14 cellular contexts compared by ENCODE assay signal in the genomic region with DNA sequence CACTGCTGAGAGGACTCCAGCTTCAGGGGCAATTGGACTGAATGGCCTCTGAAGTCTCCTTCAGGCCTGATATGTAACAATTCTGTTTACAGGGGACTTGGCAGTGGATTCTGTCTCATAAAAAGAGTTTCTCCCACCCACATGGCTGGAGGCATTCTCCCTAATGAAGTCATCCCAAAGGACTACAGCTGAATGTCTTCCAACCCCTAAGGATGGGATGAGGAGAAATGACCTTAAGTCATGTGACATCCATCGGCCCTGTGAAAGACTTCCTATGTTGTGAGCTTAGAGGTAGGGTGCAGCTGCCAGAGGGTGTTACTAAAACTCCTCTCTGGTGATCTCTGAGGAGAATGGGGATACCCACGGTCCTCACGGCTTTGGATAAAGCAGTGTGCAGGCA. TPM values are rescaled to one million over a fixed set of nuclear protein-coding genes. Genes with fewer than 3 reads are reported as not detected.
DNase-seq lines count a peak whose midpoint lies in the region; ATAC-seq and TF ChIP-seq lines count a peak whose summit lies in the region.
"Had no signal": no experiment of that assay in that cellular context is flagged by ENCODE, and none has a peak within 500 bp of the region (broad histone marks: within the 10 kb centered on the region; RNA-seq: fewer than 3 reads in every experiment).

No MANE protein-coding gene starts in this region.

- DNase-seq in GM03348 (ENCODE audit: low spot score) (peak; percentile 52), astrocyte of the hippocampus (ENCODE audit: low read depth, low spot score) (peak; percentile 26), iris pigment epithelial cell (ENCODE audit: low read depth) (peak; percentile 11), stomach (no peak), NCI-H2171 (lab: John Stamatoyannopoulos, UW) (no peak)
- DNase-seq in stimulated activated CD4-positive, alpha-beta T cell treated with anti-CD3 and anti-CD28 coated beads, Interleukin-1b, Interleukin-23, amount 100 ng/mL, for 48 hours, result no peak
- DNase-seq: CD4-positive, CD25-positive, alpha-beta regulatory T cell; dorsolateral prefrontal cortex; hippocampal formation; Karpas-422; OCI-M1; retina had no signal

- H3K27ac ChIP-seq in stomach, result peak overlapping the region in 3 of 5 donors; percentile 18 to 53 (median 20)

- H3K4me1 ChIP-seq in stomach, result peaks cover 0 to 16% (median 7%) of the 10 kb centered on the region in 4 donors

- TF ChIP-seq CTCF in stomach (IDR thresholded peaks at IDR 0.05), result no peak

- no peak for TF ChIP-seq POLR2A in stomach (IDR thresholded peaks at IDR 0.05)

- H3K36me3 ChIP-seq in stomach, result no peaks in the 10 kb centered on the region

- no peak overlapping the region for H3K4me3 ChIP-seq in stomach
- H3K4me3 ChIP-seq: dorsolateral prefrontal cortex had no signal

- no peaks in the 10 kb centered on the region for H3K27me3 ChIP-seq in stomach

- peaks cover 0 to 5% (median 0%) of the 10 kb centered on the region in 4 donors for H3K9me3 ChIP-seq in stomach

- no peak for TF ChIP-seq EP300 in stomach (IDR thresholded peaks at IDR 0.05)

- WGBS in stomach, 5 donors, result 53 to 67% (median 61%) methylated on average over 3 of the region's 3 CpGs

- ATAC-seq in HG03521 (IDR thresholded peaks at IDR 0.05; ENCODE audit: unreplicated experiment) (no peak), HG02759 (IDR thresholded peaks at IDR 0.05; ENCODE audit: unreplicated experiment) (no peak)

- intact Hi-C loops in stomach (cut with DNase I; ENCODE audit: low total_unique reads), result no loop called here

RNA-seq across cellular contexts. Expression of a gene that starts 27.0 kb away (rescaled TPM):
- under 1 TPM in 1 of 5 donors, not detected in 4; under 0.01 TPM for total RNA-seq in stomach
- polyA plus RNA-seq in stomach, result not detected

Comparison
In these comparisons a context has a peak if more than half of its experiments do, and no peak if none do; other contexts are left out.
1. DNase-seq: peak in GM03348 (single experiment), astrocyte of the hippocampus (single experiment) and iris pigment epithelial cell (single experiment); none in stomach (single experiment), NCI-H2171 (single experiment) and stimulated activated CD4-positive, alpha-beta T cell treated with anti-CD3 and anti-CD28 coated beads, Interleukin-1b, Interleukin-23, amount 100 ng/mL, for 48 hours (single experiment).